ENCODE assay signal across 24 cellular contexts in the genomic region with DNA sequence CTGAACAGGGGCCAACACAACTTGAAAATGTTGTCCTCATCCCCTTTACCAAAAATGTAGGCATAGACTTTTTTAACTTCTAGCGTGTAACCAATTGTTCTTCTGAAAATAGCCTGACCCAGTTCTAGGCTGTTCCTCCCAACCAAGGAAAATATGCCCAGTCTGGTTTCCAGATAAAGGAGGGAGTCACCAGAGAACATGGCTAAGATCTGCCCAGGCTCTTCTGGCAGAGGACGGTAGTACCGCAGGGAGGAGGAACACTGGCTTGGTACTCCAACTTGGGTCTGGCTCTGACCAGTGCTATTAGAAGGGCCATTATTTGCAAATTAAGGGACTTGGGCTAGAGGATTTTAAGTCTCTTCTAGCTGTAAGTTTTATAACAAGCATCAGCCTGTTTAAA.
DNase-seq lines count a peak whose midpoint lies in the region; ATAC-seq and TF ChIP-seq lines count a peak whose summit lies in the region.
"Had no signal": no experiment of that assay in that cellular context is flagged by ENCODE, and none has a peak within 500 bp of the region (broad histone marks: within the 10 kb centered on the region; RNA-seq: fewer than 3 reads in every experiment).

No MANE protein-coding gene starts in this region.

- H3K36me3 Mint-ChIP-seq in WTC11: peaks cover 52% of the 10 kb centered on the region

- H3K9me3 Mint-ChIP-seq in WTC11: no peaks in the 10 kb centered on the region
- H3K9me3 Mint-ChIP-seq: activated T-helper 1 cell treated with anti-CD3 and anti-CD28 coated beads, Interleukin-12 subunit alpha, Interleukin-12 subunit beta, Interleukin-2, Interleukin-4 antibody, amounts not matched to agents 30 ng/mL and 10 ng/mL and 1 ng/mL, durations not matched to agents 14 hours and 24 hours and 36 hours; CD14-positive monocyte had no signal

- H3K27me3 Mint-ChIP-seq in WTC11 (ENCODE audit: low read depth): no peaks in the 10 kb centered on the region
- H3K27me3 Mint-ChIP-seq: activated CD8-positive, alpha-beta memory T cell treated with anti-CD3 and anti-CD28 coated beads, Interleukin-2, amount 10 ng/mL, durations not matched to agents 7 days and 5 days; T-helper 17 cell had no signal

- no peak overlapping the region for H3K4me2 ChIP-seq in GM23248 (ENCODE audit: unreplicated experiment)
- H3K4me2 ChIP-seq: SK-N-SH had no signal

- H3K27ac Mint-ChIP-seq in WTC11: no peak overlapping the region
- H3K27ac Mint-ChIP-seq: activated CD8-positive, alpha-beta memory T cell treated with anti-CD3 and anti-CD28 coated beads, Interleukin-2, amount 10 ng/mL, durations not matched to agents 7 days and 5 days; activated T-helper 1 cell treated with anti-CD3 and anti-CD28 coated beads, Interleukin-12 subunit alpha, Interleukin-12 subunit beta, Interleukin-2, Interleukin-4 antibody, amounts not matched to agents 30 ng/mL and 10 ng/mL and 1 ng/mL, durations not matched to agents 14 hours and 24 hours and 36 hours; CD14-positive monocyte; nephron progenitor cell; T-helper 17 cell had no signal

- H3K36me3 ChIP-seq in GM23248 (ENCODE audit: low read depth) (peaks cover 97% of the 10 kb centered on the region), thoracic aorta (peaks cover 55% of the 10 kb centered on the region), sigmoid colon (peaks cover 30 to 91% (median 46%) of the 10 kb centered on the region in 4 donors)

- TF ChIP-seq POLR2A in sigmoid colon (IDR thresholded peaks at IDR 0.05): no peak

- H2AFZ ChIP-seq in GM23248: no peak overlapping the region

- peaks cover 72% of the 10 kb centered on the region for H3F3A ChIP-seq in GM23248 (ENCODE audit: insufficient read depth)

- H3K27ac ChIP-seq in GM23248: peak overlapping the region; percentile 4; the same call in 1 of the 2 replicates
- peak overlapping the region; percentile 74 for H3K27ac ChIP-seq in caudate nucleus (ENCODE audit: low read depth, low read length)
- H3K27ac ChIP-seq in thoracic aorta: peak overlapping the region; percentile 70 to 74
- H3K27ac ChIP-seq in foreskin keratinocyte: no peak overlapping the region
- no peak overlapping the region for H3K27ac ChIP-seq in sigmoid colon
- H3K27ac ChIP-seq: stomach had no signal

- no peak overlapping the region for H3K9ac ChIP-seq in GM23248
- H3K9ac ChIP-seq: SK-N-SH had no signal

- no peaks in the 10 kb centered on the region for H3K9me2 ChIP-seq in GM23248 (ENCODE audit: insufficient read depth)
- H3K9me2 ChIP-seq: SK-N-SH had no signal

- POLR2A ChIA-PET in WTC11 (lab: Charles Lee): no interaction called here

- H3K4me3 ChIP-seq in GM23248 (no peak overlapping the region), thoracic aorta (no peak overlapping the region), sigmoid colon (no peak overlapping the region)
- H3K4me3 ChIP-seq: stomach, vagina had no signal

- intact Hi-C loops in left ventricle myocardium superior (cut with micrococcal nuclease) (no loop called here), sigmoid colon (cut with DNase I) (no loop called here)

- peaks cover 6% of the 10 kb centered on the region for H3K4me1 Mint-ChIP-seq in WTC11
- H3K4me1 Mint-ChIP-seq: activated CD8-positive, alpha-beta memory T cell treated with anti-CD3 and anti-CD28 coated beads, Interleukin-2, amount 10 ng/mL, durations not matched to agents 7 days and 5 days; CD14-positive monocyte; T-helper 17 cell had no signal

- no peaks in the 10 kb centered on the region for H3K27me3 ChIP-seq in GM23248 (replicated peaks; ENCODE audit: insufficient read depth)
- no peaks in the 10 kb centered on the region for H3K27me3 ChIP-seq in thoracic aorta (replicated peaks; ENCODE audit: insufficient read depth)
- H3K27me3 ChIP-seq in foreskin keratinocyte: no peaks in the 10 kb centered on the region
- no peaks in the 10 kb centered on the region for H3K27me3 ChIP-seq in sigmoid colon
- H3K27me3 ChIP-seq: stomach, vagina had no signal

- TF ChIP-seq CTCF in thoracic aorta (IDR thresholded peaks at IDR 0.05): peak; percentile 20
- TF ChIP-seq CTCF in foreskin keratinocyte (conservative IDR thresholded peaks at IDR 0.05): no peak
- TF ChIP-seq CTCF in sigmoid colon (IDR thresholded peaks at IDR 0.05): no peak
- TF ChIP-seq CTCF in WTC11 (IDR thresholded peaks at IDR 0.05): no peak

- no peak for TF ChIP-seq EP300 in sigmoid colon (IDR thresholded peaks at IDR 0.05)

- CTCF ChIA-PET in WTC11 (lab: Charles Lee): interaction anchor here (0.6 kb wide), 1 partner anchor 50 kb away, joined by 3 read pairs; no protein-coding TSS in a partner anchor

- H3K9me3 ChIP-seq in GM23248 (ENCODE audit: low read depth) (no peaks in the 10 kb centered on the region), thoracic aorta (no peaks in the 10 kb centered on the region), sigmoid colon (no peaks in the 10 kb centered on the region)
- H3K9me3 ChIP-seq: SK-N-SH, stomach, vagina had no signal

- no peaks in the 10 kb centered on the region for H4K20me1 ChIP-seq in GM23248 (ENCODE audit: insufficient read depth)

- peak; percentile 77 for ATAC-seq in left ventricle myocardium superior
- peak; percentile 84 for ATAC-seq in thoracic aorta (ENCODE audit: insufficient number of reproducible peaks, low FRiP score, low read depth)
- no peak for ATAC-seq in foreskin keratinocyte
- no peak for ATAC-seq in WTC11
- ATAC-seq: activated CD8-positive, alpha-beta memory T cell treated with anti-CD3 and anti-CD28 coated beads, Interleukin-2, amount 10 ng/mL, durations not matched to agents 7 days and 5 days; HepG2; T-helper 17 cell had no signal

- 44 to 46% methylated on average over 3 of the region's 3 CpGs for WGBS in GM23248 (ENCODE audit: low coverage in 1 of 2, low lambda C conversion rate in 2 of 2, missing lambda C conversion rate in 2 of 2), 2 experiments
- 93 to 96% methylated on average over 3 of the region's 3 CpGs for WGBS in sigmoid colon, 2 donors

- DNase-seq in GM23248: peak; percentile 17
- DNase-seq in caudate nucleus (lab: John Stamatoyannopoulos, UW): peak in 8 of 61 donors; percentile 7 to 52 (median 16)
- no peak for DNase-seq in left ventricle myocardium superior
- DNase-seq in thoracic aorta (ENCODE audit: low spot score): no peak
- no peak for DNase-seq in foreskin keratinocyte
- no peak for DNase-seq in sigmoid colon
- DNase-seq in WTC11 (ENCODE audit: low spot score): no peak
- DNase-seq: activated CD4-positive, alpha-beta T cell treated with anti-CD3 and anti-CD28 coated beads for 48 hours; activated CD8-positive, alpha-beta memory T cell treated with anti-CD3 and anti-CD28 coated beads, Interleukin-2, amount 10 ng/mL, durations not matched to agents 7 days and 5 days; activated naive CD4-positive, alpha-beta T cell treated with anti-CD3 and anti-CD28 coated beads, Interleukin-2, amount 50 U/mL, for 16 hours; cerebellar nuclear complex; effector CD4-positive, alpha-beta T cell; foreskin fibroblast; NCI-H187 treated with DMSO at 0.1 percent for 48 hours; NCI-H526 treated with DMSO at 0.1 percent for 48 hours; nephron progenitor cell; SK-N-SH; stimulated activated CD4-positive, alpha-beta T cell treated with anti-CD3 and anti-CD28 coated beads, Interleukin-15, amount 100 ng/mL, for 24 hours; stomach; T-helper 17 cell had no signal

- in situ Hi-C loops in GM23248 (cut with MboI): no loop called here

- H3K79me2 ChIP-seq in GM23248 (ENCODE audit: insufficient read depth): 0 out of 2 replicates have a peak, but pooled peaks cover 3% of the 10 kb centered on the region

- no peak overlapping the region for H3K4me3 Mint-ChIP-seq in WTC11
- H3K4me3 Mint-ChIP-seq: activated CD8-positive, alpha-beta memory T cell treated with anti-CD3 and anti-CD28 coated beads, Interleukin-2, amount 10 ng/mL, durations not matched to agents 7 days and 5 days; activated T-helper 1 cell treated with anti-CD3 and anti-CD28 coated beads, Interleukin-12 subunit alpha, Interleukin-12 subunit beta, Interleukin-2, Interleukin-4 antibody, amounts not matched to agents 30 ng/mL and 10 ng/mL and 1 ng/mL, durations not matched to agents 14 hours and 24 hours and 36 hours; CD14-positive monocyte; nephron progenitor cell; T-helper 17 cell had no signal

- peaks cover 29% of the 10 kb centered on the region for H3K4me1 ChIP-seq in GM23248 (ENCODE audit: insufficient read depth)
- peaks cover 8 to 65% of the 10 kb centered on the region in 2 donors for H3K4me1 ChIP-seq in thoracic aorta (ENCODE audit: control insufficient read depth in 1 of 2, low read depth in 2 of 2)
- no peaks in the 10 kb centered on the region for H3K4me1 ChIP-seq in foreskin keratinocyte
- peaks cover 0 to 17% (median 9%) of the 10 kb centered on the region in 4 donors for H3K4me1 ChIP-seq in sigmoid colon

TF ChIP-seq in WTC11, 78 proteins besides CTCF, POLR2A, EP300 and RAD21:
- TF ChIP-seq, protein P1, sequence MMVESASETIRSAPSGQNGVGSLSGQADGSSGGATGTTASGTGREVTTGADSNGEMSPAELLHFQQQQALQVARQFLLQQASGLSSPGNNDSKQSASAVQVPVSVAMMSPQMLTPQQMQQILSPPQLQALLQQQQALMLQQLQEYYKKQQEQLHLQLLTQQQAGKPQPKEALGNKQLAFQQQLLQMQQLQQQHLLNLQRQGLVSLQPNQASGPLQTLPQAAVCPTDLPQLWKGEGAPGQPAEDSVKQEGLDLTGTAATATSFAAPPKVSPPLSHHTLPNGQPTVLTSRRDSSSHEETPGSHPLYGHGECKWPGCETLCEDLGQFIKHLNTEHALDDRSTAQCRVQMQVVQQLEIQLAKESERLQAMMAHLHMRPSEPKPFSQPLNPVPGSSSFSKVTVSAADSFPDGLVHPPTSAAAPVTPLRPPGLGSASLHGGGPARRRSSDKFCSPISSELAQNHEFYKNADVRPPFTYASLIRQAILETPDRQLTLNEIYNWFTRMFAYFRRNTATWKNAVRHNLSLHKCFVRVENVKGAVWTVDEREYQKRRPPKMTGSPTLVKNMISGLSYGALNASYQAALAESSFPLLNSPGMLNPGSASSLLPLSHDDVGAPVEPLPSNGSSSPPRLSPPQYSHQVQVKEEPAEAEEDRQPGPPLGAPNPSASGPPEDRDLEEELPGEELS (CRISPR knock-in tag; IDR thresholded peaks at IDR 0.05): no peak
- TF ChIP-seq, protein P2, sequence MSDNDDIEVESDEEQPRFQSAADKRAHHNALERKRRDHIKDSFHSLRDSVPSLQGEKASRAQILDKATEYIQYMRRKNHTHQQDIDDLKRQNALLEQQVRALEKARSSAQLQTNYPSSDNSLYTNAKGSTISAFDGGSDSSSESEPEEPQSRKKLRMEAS (CRISPR knock-in tag; IDR thresholded peaks at IDR 0.05): no peak
- no peak for TF ChIP-seq IRF1 (CRISPR knock-in tag; IDR thresholded peaks at IDR 0.05)

Comparison
In these comparisons a context has a peak if more than half of its experiments do, and no peak if none do; other contexts are left out.
1. H3K27ac ChIP-seq: peak in GM23248 (single experiment), caudate nucleus (single experiment) and thoracic aorta (2 of 2); none in foreskin keratinocyte (single experiment) and sigmoid colon (0 of 4).
2. ATAC-seq: peak in left ventricle myocardium superior (single experiment) and thoracic aorta (single experiment); none in foreskin keratinocyte (single experiment) and WTC11 (single experiment).